Comparison of ENCODE assay signal across 17 cellular contexts in genomic region chr2:100731535-100731981, GRCh38.
DNase-seq lines count a peak whose midpoint lies in the region; ATAC-seq, FAIRE-seq and TF ChIP-seq lines count a peak whose summit lies in the region.
"Had no signal": no experiment of that assay in that cellular context is flagged by ENCODE, and none has a peak within 500 bp of the region (broad histone marks: within the 10 kb centered on the region; RNA-seq: fewer than 3 reads in every experiment).

No MANE protein-coding gene starts in this region.

- H3K27me3 ChIP-seq in HCT116 (ENCODE audit: insufficient read depth, low read length) (no peaks in the 10 kb centered on the region), PC-9 (ENCODE audit: insufficient read depth, low read depth) (no peaks in the 10 kb centered on the region)
- H3K27me3 ChIP-seq: dorsolateral prefrontal cortex had no signal

- H4K20me1 ChIP-seq in HCT116 (ENCODE audit: insufficient read depth) (no peaks in the 10 kb centered on the region), PC-9 (ENCODE audit: insufficient read depth) (no peaks in the 10 kb centered on the region)

- no peak overlapping the region for H3K9ac ChIP-seq in HCT116 (ENCODE audit: low read length)

- FAIRE-seq in A549 (lab: Jason Lieb, UNC) = peak; percentile 7
- FAIRE-seq: GM12878 had no signal

- intact Hi-C loops in HCT116 (cut with micrococcal nuclease) (loop anchor here (5.0 to 10.0 kb wide), 3 partner anchors 86 to 423 kb away; partner anchors contain the start of gene TBC1D8), PC-9 (cut with micrococcal nuclease; ENCODE audit: unreplicated experiment) (loop anchor here (5.0 kb wide), 4 partner anchors 56 to 171 kb away; no protein-coding TSS in a partner anchor), posterior vena cava (cut with DNase I) (loop anchor here (5.0 kb wide), 2 partner anchors 251 to 866 kb away; no protein-coding TSS in a partner anchor)

- POLR2A ChIA-PET in A549 (lab: Yijun Ruan, JAX) (interaction anchor here (0.7 to 1.1 kb wide), 3 partner anchors 11 to 270 kb away, joined by 3 to 7 read pairs (median 4); partner anchors contain the start of gene RPL31), HCT116 (lab: Charles Lee) (interaction anchor here (1.6 to 3.5 kb wide), 2 partner anchors 271 to 275 kb away, joined by 7 to 15 read pairs; partner anchors contain the start of gene RPL31), PC-9 (lab: Charles Lee; ENCODE audit: unreplicated experiment) (no interaction called here)

- no peaks in the 10 kb centered on the region for H3K9me2 ChIP-seq in HCT116 (ENCODE audit: insufficient read depth)
- no peaks in the 10 kb centered on the region for H3K9me2 ChIP-seq in PC-9 (ENCODE audit: insufficient read depth)

- WGBS in A549 (ENCODE audit: missing lambda C conversion rate) = 42% methylated on average over 3 of the region's 3 CpGs

- H3K4me2 ChIP-seq in A549 (peak overlapping the region; percentile 39), HCT116 (ENCODE audit: low read length) (no peak overlapping the region), PC-9 (no peak overlapping the region)

- peaks cover 34% of the 10 kb centered on the region for H3K4me1 ChIP-seq in A549
- peaks cover 6 to 10% of the 10 kb centered on the region in 2 experiments; a peak in 3 of 4 replicates for H3K4me1 ChIP-seq in HCT116 (ENCODE audit: control insufficient read depth in 1 of 2, insufficient read depth in 2 of 2, low read length in 2 of 2)
- peaks cover 29% of the 10 kb centered on the region for H3K4me1 ChIP-seq in PC-9 (replicated peaks; ENCODE audit: insufficient read depth)

- ATAC-seq in A549 (peak; percentile 83 to 91), HCT116 (no peak)
- ATAC-seq: activated CD8-positive, alpha-beta T cell treated with anti-CD3 and anti-CD28 coated beads for 36 hours; GM12878 had no signal

- no peak for TF ChIP-seq CTCF in A549 (IDR thresholded peaks at IDR 0.05)
- TF ChIP-seq CTCF in HCT116 (IDR thresholded peaks at IDR 0.05 in 2 of 3, conservative IDR thresholded peaks at IDR 0.05 in 1 of 3; ENCODE audit: borderline replicate concordance in 1 of 3, insufficient read depth in 1 of 3, low read depth in 2 of 3, low read length in 2 of 3) = no peak
- no peak for TF ChIP-seq CTCF in fibroblast of pulmonary artery (IDR thresholded peaks at IDR 0.05; ENCODE audit: low read length, missing control alignments)
- TF ChIP-seq CTCF in PC-9 (conservative IDR thresholded peaks at IDR 0.05) = no peak

- H3K27ac ChIP-seq in A549 (peak overlapping the region; percentile 69 to 85), HCT116 (ENCODE audit: low read depth, low read length) (no peak overlapping the region), PC-9 (no peak overlapping the region)
- H3K27ac ChIP-seq: dorsolateral prefrontal cortex, spleen had no signal

- peaks cover 15% of the 10 kb centered on the region for H3F3A ChIP-seq in PC-9 (ENCODE audit: insufficient read depth, low read depth)

- BruUV-seq in HCT116 (replicated peaks; lab: Mats Ljungman, UMichigan) (no TSS peak), PC-9 (replicated peaks; lab: Mats Ljungman, UMichigan) (no TSS peak)

- no peaks in the 10 kb centered on the region for H3K79me2 ChIP-seq in HCT116 (ENCODE audit: insufficient read depth, low read length)
- no peaks in the 10 kb centered on the region for H3K79me2 ChIP-seq in PC-9 (ENCODE audit: low read depth)

- TF ChIP-seq RAD21 in A549 (conservative IDR thresholded peaks at IDR 0.05 in 1 of 2, IDR thresholded peaks at IDR 0.05 in 1 of 2) (no peak; a peak in 1 of 5 replicates), HCT116 (IDR thresholded peaks at IDR 0.05; ENCODE audit: low read depth) (no peak)

- no peak overlapping the region; the same call in 2 of the 3 replicates for H3K4me3 ChIP-seq in A549
- H3K4me3 ChIP-seq in HCT116 (replicated peaks in 1 of 2; ENCODE audit: low read depth in 1 of 2, low read length in 2 of 2) = no peak overlapping the region
- no peak overlapping the region for H3K4me3 ChIP-seq in fibroblast of pulmonary artery (replicated peaks; ENCODE audit: low read depth, low read length)
- no peak overlapping the region for H3K4me3 ChIP-seq in PC-9
- H3K4me3 ChIP-seq: dorsolateral prefrontal cortex, GM12878, spleen had no signal

- TF ChIP-seq POLR2A in A549 (IDR thresholded peaks at IDR 0.05; ENCODE audit: low read length) (no peak), HCT116 (IDR thresholded peaks at IDR 0.05; ENCODE audit: borderline replicate concordance, extremely low read depth, insufficient read depth, insufficient read length) (no peak)

- DNase-seq in A549 (ENCODE audit: low read depth in 1 of 2, low spot score in 1 of 2) = peak in 1 of 2 experiments; percentile 55
- DNase-seq in HCT116 (ENCODE audit: low read depth, low spot score) = no peak
- DNase-seq in amniotic epithelial cell (ENCODE audit: low read depth) = peak; percentile 60
- DNase-seq in fibroblast of pulmonary artery (ENCODE audit: low read depth) = peak; percentile 82
- DNase-seq in PC-9 = no peak
- no peak for DNase-seq in stimulated activated naive CD4-positive, alpha-beta T cell (lab: John Stamatoyannopoulos, UW)
- no peak for DNase-seq in posterior vena cava (ENCODE audit: low spot score)
- no peak for DNase-seq in activated CD4-positive, CD25-positive, alpha-beta regulatory T cell (lab: John Stamatoyannopoulos, UW)
- DNase-seq: activated CD8-positive, alpha-beta T cell treated with anti-CD3 and anti-CD28 coated beads for 36 hours; dorsolateral prefrontal cortex; immature natural killer cell; NCI-H1694; NCI-H526 treated with DMSO at 0.1 percent for 48 hours; occipital lobe; spleen; T-helper 9 cell had no signal

- peaks cover 7% of the 10 kb centered on the region; the same call in 2 of the 3 replicates for H3K9me3 ChIP-seq in A549
- no peaks in the 10 kb centered on the region for H3K9me3 ChIP-seq in HCT116 (ENCODE audit: control insufficient read depth in 1 of 2, insufficient read depth in 1 of 2, low read depth in 1 of 2, low read length in 2 of 2)
- H3K9me3 ChIP-seq in PC-9 (ENCODE audit: insufficient read depth, low read depth) = peaks cover 5% of the 10 kb centered on the region

- TF ChIP-seq EP300 in A549 (IDR thresholded peaks at IDR 0.05) = peak in 1 of 2 experiments; percentile 17; a peak in 1 of 5 replicates

- no peaks in the 10 kb centered on the region for H3K36me3 ChIP-seq in HCT116 (ENCODE audit: control insufficient read depth in 1 of 2, insufficient read depth in 2 of 2, low read length in 2 of 2)
- H3K36me3 ChIP-seq in PC-9 (ENCODE audit: low read depth) = no peaks in the 10 kb centered on the region
- H3K36me3 ChIP-seq: spleen had no signal

- H2AFZ ChIP-seq in HCT116 (ENCODE audit: low read depth, low read length, poor library complexity, severe bottlenecking) (no peak overlapping the region), PC-9 (no peak overlapping the region)

- CTCF ChIA-PET in A549 (lab: Yijun Ruan, JAX) (interaction anchor here (1.3 to 3.2 kb wide), 10 partner anchors 12 to 255 kb away, joined by 3 to 41 read pairs (median 8); partner anchors contain the start of gene NPAS2), HCT116 (lab: Charles Lee) (interaction anchor here (1.4 to 1.6 kb wide), 2 partner anchors 248 to 281 kb away, joined by 3 read pairs; no protein-coding TSS in a partner anchor), PC-9 (lab: Charles Lee) (no interaction called here)

- RAD21 ChIA-PET in HCT116 (lab: Charles Lee; ENCODE audit: low non-redundant PET in 1 of 2, low total read pairs in 2 of 2, uncharacterized antibody in 2 of 2, unreplicated experiment in 2 of 2) = no interaction called here

TF ChIP-seq in A549, 52 proteins besides CTCF, POLR2A, EP300 and RAD21 (continues in another document):
- TF ChIP-seq JUNB (IDR thresholded peaks at IDR 0.05) (peak; percentile 81), HES2 (IDR thresholded peaks at IDR 0.05) (0 out of 2 replicates have a peak, but pooled peaks have one; percentile 59), PBX3 (IDR thresholded peaks at IDR 0.05) (no peak), CEBPB (IDR thresholded peaks at IDR 0.05) (peak; percentile 67 to 71; a peak in 3 of 4 replicates), FOSL2 (IDR thresholded peaks at IDR 0.05) (peak; percentile 69), FOSL2 (CRISPR knock-in tag; IDR thresholded peaks at IDR 0.05) (peak; percentile 68)

TF ChIP-seq in HCT116, 20 proteins besides CTCF, POLR2A, EP300 and RAD21 (continues in another document):
- TF ChIP-seq CEBPB (IDR thresholded peaks at IDR 0.05; ENCODE audit: low read depth) = 0 out of 2 replicates have a peak, but pooled peaks have one; percentile 31
- TF ChIP-seq ZBTB33 (IDR thresholded peaks at IDR 0.05; ENCODE audit: extremely low read depth, insufficient replicate concordance, low read length) = no peak

Comparison
In these comparisons a context has a peak if more than half of its experiments do, and no peak if none do; other contexts are left out.
1. DNase-seq: peak in amniotic epithelial cell (single experiment) and fibroblast of pulmonary artery (single experiment); none in HCT116 (single experiment), PC-9 (0 of 2), stimulated activated naive CD4-positive, alpha-beta T cell (0 of 6), posterior vena cava (single experiment) and activated CD4-positive, CD25-positive, alpha-beta regulatory T cell (0 of 4).
2. H3K27ac ChIP-seq: peak in A549 (2 of 2); none in HCT116 (single experiment) and PC-9 (single experiment).
3. Of the 6 proteins assayed by ChIP-seq in both A549 and HCT116: peak only in A549: none; only in HCT116: none; in both: CEBPB; in neither: 5.